9 cellular contexts compared by ENCODE assay signal in genomic region chr19:45515081-45515624, GRCh38. TPM values are rescaled to one million over a fixed set of nuclear protein-coding genes. Genes with fewer than 3 reads are reported as not detected.
DNase-seq lines count a peak whose midpoint lies in the region; ATAC-seq and TF ChIP-seq lines count a peak whose summit lies in the region.
"Had no signal": no experiment of that assay in that cellular context is flagged by ENCODE, and none has a peak within 500 bp of the region (broad histone marks: within the 10 kb centered on the region; RNA-seq: fewer than 3 reads in every experiment).

No MANE protein-coding gene starts in this region.

- no peaks in the 10 kb centered on the region for H3K9me3 Mint-ChIP-seq in activated naive CD4-positive, alpha-beta T cell treated with anti-CD3 and anti-CD28 coated beads, Interleukin-2, amount 10 ng/mL, durations not matched to agents 7 days and 5 days
- no peaks in the 10 kb centered on the region for H3K9me3 Mint-ChIP-seq in activated T-cell treated with anti-CD3 and anti-CD28 coated beads, Interleukin-2, amount 50 U/mL, for 24 hours

- TF ChIP-seq CTCF in left lung (IDR thresholded peaks at IDR 0.05) = no peak
- no peak for TF ChIP-seq CTCF in uterus (IDR thresholded peaks at IDR 0.05)

- ATAC-seq in left lung = peak; percentile 60

- no peak for TF ChIP-seq POLR2A in uterus (IDR thresholded peaks at IDR 0.05)

- peak overlapping the region; percentile 83 for H3K27ac Mint-ChIP-seq in activated naive CD4-positive, alpha-beta T cell treated with anti-CD3 and anti-CD28 coated beads, Interleukin-2, amount 10 ng/mL, durations not matched to agents 7 days and 5 days
- peak overlapping the region; percentile 94 for H3K27ac Mint-ChIP-seq in activated T-cell treated with anti-CD3 and anti-CD28 coated beads, Interleukin-2, amount 50 U/mL, for 24 hours

- no peaks in the 10 kb centered on the region for H3K9me3 ChIP-seq in left lung
- H3K9me3 ChIP-seq in uterus = no peaks in the 10 kb centered on the region
- no peaks in the 10 kb centered on the region for H3K9me3 ChIP-seq in HAP-1

- no peaks in the 10 kb centered on the region for H3K27me3 Mint-ChIP-seq in activated naive CD4-positive, alpha-beta T cell treated with anti-CD3 and anti-CD28 coated beads, Interleukin-2, amount 10 ng/mL, durations not matched to agents 7 days and 5 days
- no peaks in the 10 kb centered on the region for H3K27me3 Mint-ChIP-seq in activated T-cell treated with anti-CD3 and anti-CD28 coated beads, Interleukin-2, amount 50 U/mL, for 24 hours

- CTCF ChIA-PET in activated naive CD4-positive, alpha-beta T cell treated with anti-CD3 and anti-CD28 coated beads, Interleukin-2, amount 10 ng/mL, durations not matched to agents 7 days and 5 days (lab: Charles Lee) = interaction anchor here (0.9 to 2.4 kb wide), 4 partner anchors 44 to 168 kb away, joined by 3 to 12 read pairs (median 4); no protein-coding TSS in a partner anchor

- H3K4me1 Mint-ChIP-seq in activated naive CD4-positive, alpha-beta T cell treated with anti-CD3 and anti-CD28 coated beads, Interleukin-2, amount 10 ng/mL, durations not matched to agents 7 days and 5 days = peaks cover 69% of the 10 kb centered on the region
- peaks cover 53% of the 10 kb centered on the region for H3K4me1 Mint-ChIP-seq in activated T-cell treated with anti-CD3 and anti-CD28 coated beads, Interleukin-2, amount 50 U/mL, for 24 hours (ENCODE audit: low read depth)

- H3K4me3 ChIP-seq in left lung (peak overlapping the region in 1 of 2 donors; percentile 28), uterus (no peak overlapping the region), HAP-1 (no peak overlapping the region)

- H3K27ac ChIP-seq in left lung (peak overlapping the region; percentile 73 to 94), uterus (peak overlapping the region; percentile 30 to 31)

- H3K36me3 ChIP-seq in left lung (peaks cover 0 to 48% of the 10 kb centered on the region in 2 donors), uterus (no peaks in the 10 kb centered on the region), HAP-1 (replicated peaks) (peaks cover 13% of the 10 kb centered on the region)

- H3K36me3 Mint-ChIP-seq in activated naive CD4-positive, alpha-beta T cell treated with anti-CD3 and anti-CD28 coated beads, Interleukin-2, amount 10 ng/mL, durations not matched to agents 7 days and 5 days = peaks cover 44% of the 10 kb centered on the region
- H3K36me3 Mint-ChIP-seq in activated T-cell treated with anti-CD3 and anti-CD28 coated beads, Interleukin-2, amount 50 U/mL, for 24 hours (ENCODE audit: low read depth) = peaks cover 66% of the 10 kb centered on the region

- no peaks in the 10 kb centered on the region for H3K27me3 ChIP-seq in left lung
- H3K27me3 ChIP-seq in uterus = no peaks in the 10 kb centered on the region
- H3K27me3 ChIP-seq in HAP-1 (ENCODE audit: low read depth) = no peaks in the 10 kb centered on the region

- H3K4me3 Mint-ChIP-seq in activated naive CD4-positive, alpha-beta T cell treated with anti-CD3 and anti-CD28 coated beads, Interleukin-2, amount 10 ng/mL, durations not matched to agents 7 days and 5 days = peak overlapping the region; percentile 35
- H3K4me3 Mint-ChIP-seq in activated T-cell treated with anti-CD3 and anti-CD28 coated beads, Interleukin-2, amount 50 U/mL, for 24 hours = peak overlapping the region; percentile 44

- intact Hi-C loops in left lung (cut with DNase I) = no loop called here
- intact Hi-C loops in uterus (cut with DNase I; ENCODE audit: low total_unique reads) = no loop called here

- in situ Hi-C loops in HAP-1 (cut with MboI; ENCODE audit: low sequenced_read_pairs) = loop anchor here (10.0 kb wide), 1 partner anchor 130 kb away; no protein-coding TSS in a partner anchor

- peak; percentile 37 for DNase-seq in activated naive CD4-positive, alpha-beta T cell treated with anti-CD3 and anti-CD28 coated beads, Interleukin-2, amount 10 ng/mL, durations not matched to agents 7 days and 5 days
- DNase-seq in activated naive CD4-positive, alpha-beta T cell treated with Interleukin-2 at 50 U/mL for 16 hours = no peak
- DNase-seq in activated T-cell treated with anti-CD3 and anti-CD28 coated beads, Interleukin-2, amount 50 U/mL, for 24 hours = peak; percentile 55
- DNase-seq in left lung (peak; percentile 83 to 87), uterus (no peak), NCI-H1105 treated with DMSO at 0.1 percent for 48 hours (lab: John Stamatoyannopoulos, UW) (no peak), HAP-1 (ENCODE audit: low spot score in 2 of 2) (no peak), GOT3 (lab: John Stamatoyannopoulos, UW) (no peak)
- DNase-seq: effector CD4-positive, alpha-beta T cell had no signal

- H3K4me1 ChIP-seq in left lung (peaks cover 22 to 77% of the 10 kb centered on the region in 2 donors), uterus (peaks cover 0 to 8% of the 10 kb centered on the region in 2 donors), HAP-1 (no peaks in the 10 kb centered on the region)

RNA-seq across cellular contexts. Expression of gene VASP, which starts 7.9 kb away (rescaled TPM):
- total RNA-seq in left lung = 100 to 1,000 TPM; 109 to 220 TPM
- total RNA-seq in uterus = 100 to 1,000 TPM in 1 of 4 donors, 10 to 100 TPM in 3; 21.5 to 157 (median 38.3) TPM

RNA-seq across cellular contexts. Expression of gene PPM1N, which starts 16.9 kb away (rescaled TPM):
- total RNA-seq in left lung = 1 to 10 TPM in 1 of 2 donors, under 1 TPM in 1; 0.47 to 2.1 TPM
- total RNA-seq in uterus = 10 to 100 TPM in 1 of 4 donors, not detected in 3; 42.5 TPM

RNA-seq across cellular contexts. Expression of gene RTN2, which starts 18.3 kb away (rescaled TPM):
- total RNA-seq in left lung (10 to 100 TPM in 1 of 2 donors, 1 to 10 TPM in 1; 9.4 to 16.7 TPM), uterus (1 to 10 TPM in 3 of 4 donors, not detected in 1; 5.9 to 9.0 (median 7.0) TPM)

RNA-seq across cellular contexts. Expression of gene FOSB, which starts 47.4 kb away (rescaled TPM):
- total RNA-seq in left lung = 10 to 100 TPM in 1 of 2 donors, 1 to 10 TPM in 1; 7.1 to 20.4 TPM
- total RNA-seq in uterus = 10 to 100 TPM in 2 of 4 donors, 1 to 10 TPM in 1, not detected in 1; 8.1 to 52.1 (median 28.6) TPM

Comparison
In these comparisons a context has a peak if more than half of its experiments do, and no peak if none do; other contexts are left out.
1. DNase-seq: peak in activated naive CD4-positive, alpha-beta T cell treated with anti-CD3 and anti-CD28 coated beads, Interleukin-2, amount 10 ng/mL, durations not matched to agents 7 days and 5 days (single experiment), activated T-cell treated with anti-CD3 and anti-CD28 coated beads, Interleukin-2, amount 50 U/mL, for 24 hours (single experiment) and left lung (2 of 2); none in activated naive CD4-positive, alpha-beta T cell treated with Interleukin-2 at 50 U/mL for 16 hours (single experiment), uterus (0 of 2), NCI-H1105 treated with DMSO at 0.1 percent for 48 hours (single experiment), HAP-1 (0 of 2) and GOT3 (single experiment).